In the genomic region with DNA sequence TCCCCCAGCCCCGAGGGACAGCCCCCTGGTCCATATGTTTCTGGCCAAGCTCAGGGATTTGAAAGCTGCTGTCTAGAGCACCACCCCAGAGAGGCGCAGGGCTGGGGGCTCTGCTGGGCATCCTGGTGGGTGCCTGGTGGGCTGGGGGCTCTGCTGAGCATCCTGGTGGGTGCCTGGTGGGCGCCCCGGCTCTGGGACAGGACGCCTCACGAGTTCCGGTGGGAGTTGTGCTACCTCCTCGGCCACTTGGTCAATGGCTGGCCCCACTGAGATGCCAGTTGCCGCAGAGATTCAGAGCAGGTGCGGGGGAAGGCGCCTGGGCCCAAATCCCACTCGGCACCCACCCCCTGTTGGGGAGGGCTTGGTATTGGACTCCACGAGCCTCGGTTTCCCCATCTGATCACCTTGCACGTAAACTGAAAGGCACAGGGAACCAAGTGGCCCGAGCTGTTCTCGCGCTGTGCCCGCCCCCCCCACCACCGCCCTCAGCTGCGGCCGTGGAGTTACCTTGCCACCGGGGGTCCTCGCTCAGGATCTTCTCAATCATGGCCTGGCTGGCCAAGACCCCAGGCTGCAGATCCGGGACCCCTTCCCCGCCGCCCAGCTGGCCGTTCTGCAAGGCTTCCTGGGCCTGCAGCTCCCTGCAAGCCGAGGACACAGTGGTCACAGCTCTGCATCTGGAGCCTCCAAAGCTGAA, we compare ENCODE assay signal across 14 cellular contexts. TPM values are rescaled to one million over a fixed set of nuclear protein-coding genes. Genes with fewer than 3 reads are reported as not detected.
DNase-seq lines count a peak whose midpoint lies in the region; ATAC-seq, FAIRE-seq and TF ChIP-seq lines count a peak whose summit lies in the region.
"Had no signal": no experiment of that assay in that cellular context is flagged by ENCODE, and none has a peak within 500 bp of the region (broad histone marks: within the 10 kb centered on the region; RNA-seq: fewer than 3 reads in every experiment).

No MANE protein-coding gene starts in this region.

- ATAC-seq in HepG2 = no peak
- ATAC-seq in right lobe of liver = no peak

- H3K27me3 ChIP-seq in HepG2 (ENCODE audit: control insufficient read depth in 1 of 2, insufficient read depth in 2 of 2, low read length in 2 of 2) (no peaks in the 10 kb centered on the region), right lobe of liver (no peaks in the 10 kb centered on the region), endodermal cell (ENCODE audit: control insufficient read depth, insufficient read depth, low read length, poor library complexity, severe bottlenecking) (no peaks in the 10 kb centered on the region), sigmoid colon (no peaks in the 10 kb centered on the region)
- H3K27me3 ChIP-seq: BLaER1 treated with 17β-estradiol and CSF1 and Interleukin-3, amounts not matched to agents 10 nM and 100 nM had no signal

- BruUV-seq in HepG2 (replicated peaks; lab: Mats Ljungman, UMichigan) = no TSS peak

- no peaks in the 10 kb centered on the region for H3K27me3 Mint-ChIP-seq in endodermal cell (ENCODE audit: insufficient read depth)
- H3K27me3 Mint-ChIP-seq: CD4-positive, CD25-positive, alpha-beta regulatory T cell had no signal

- TF ChIP-seq EP300 in HepG2 (IDR thresholded peaks at IDR 0.05; ENCODE audit: low read depth in 2 of 2, low read length in 2 of 2) (no peak), HepG2 (CRISPR knock-in tag; IDR thresholded peaks at IDR 0.05; ENCODE audit: borderline replicate concordance) (no peak), sigmoid colon (IDR thresholded peaks at IDR 0.05) (no peak)

- intact Hi-C loops in HepG2 (cut with micrococcal nuclease; ENCODE audit: unreplicated experiment) (no loop called here), right lobe of liver (cut with DNase I) (no loop called here), sigmoid colon (cut with DNase I) (no loop called here)

- in situ Hi-C loops in HepG2 (cut with HindIII; ENCODE audit: extremely low pct_ligation_motif_present, low pct_unique_long_range_greater_than_20kb) = no loop called here

- H3K9me3 ChIP-seq in HepG2 (ENCODE audit: low read length) (no peaks in the 10 kb centered on the region), right lobe of liver (no peaks in the 10 kb centered on the region), endodermal cell (ENCODE audit: control insufficient read depth, low read length) (no peaks in the 10 kb centered on the region), sigmoid colon (no peaks in the 10 kb centered on the region)
- H3K9me3 ChIP-seq: BLaER1 treated with 17β-estradiol and CSF1 and Interleukin-3, amounts not matched to agents 10 nM and 100 nM had no signal

- H3K9ac ChIP-seq in HepG2 (ENCODE audit: insufficient read depth, low read depth, low read length) (no peak overlapping the region), endodermal cell (ENCODE audit: extremely low read depth, low read length, poor library complexity, severe bottlenecking) (no peak overlapping the region)
- H3K9ac ChIP-seq: BLaER1 treated with 17β-estradiol and CSF1 and Interleukin-3, amounts not matched to agents 10 nM and 100 nM had no signal

- CTCF ChIA-PET in HepG2 (lab: Yijun Ruan, JAX; ENCODE audit: low intra/inter-chr PET ratio, low total read pairs) = no interaction called here

- no peak for DNase-seq in HepG2 (ENCODE audit: low spot score)
- no peak for DNase-seq in right lobe of liver
- peak; percentile 57 for DNase-seq in endodermal cell
- no peak for DNase-seq in T1000 (lab: John Stamatoyannopoulos, UW)
- no peak for DNase-seq in sigmoid colon
- DNase-seq: ACHN; CD4-positive, CD25-positive, alpha-beta regulatory T cell; DMS53; GF-D8 had no signal

- peaks cover 38% of the 10 kb centered on the region for H3K36me3 Mint-ChIP-seq in endodermal cell (ENCODE audit: low read depth)

- no peaks in the 10 kb centered on the region for H3K4me1 Mint-ChIP-seq in endodermal cell

- H3K79me2 ChIP-seq in HepG2 (ENCODE audit: insufficient read depth, low read length) = no peaks in the 10 kb centered on the region

- no peaks in the 10 kb centered on the region for H4K20me1 ChIP-seq in HepG2 (ENCODE audit: insufficient read depth, low read length)

- H2AFZ ChIP-seq in HepG2 (ENCODE audit: low read length) = no peak overlapping the region

- H3K4me2 ChIP-seq in HepG2 (ENCODE audit: low read depth, low read length) = no peak overlapping the region
- H3K4me2 ChIP-seq: BLaER1 treated with 17β-estradiol and CSF1 and Interleukin-3, amounts not matched to agents 10 nM and 100 nM had no signal

- H3K27ac ChIP-seq in HepG2 (ENCODE audit: extremely low read length, insufficient read depth, low read length) (no peak overlapping the region), right lobe of liver (no peak overlapping the region), endodermal cell (ENCODE audit: low read depth, low read length) (no peak overlapping the region), sigmoid colon (no peak overlapping the region)
- H3K27ac ChIP-seq: BLaER1 treated with 17β-estradiol and CSF1 and Interleukin-3, amounts not matched to agents 10 nM and 100 nM; HL-60 had no signal

- FAIRE-seq in HepG2 (lab: Jason Lieb, UNC) = no peak
- FAIRE-seq: GM19239, H54 had no signal

- H3K4me3 ChIP-seq in HepG2 (replicated peaks in 1 of 3; ENCODE audit: insufficient read depth in 1 of 3, low read depth in 2 of 3, low read length in 3 of 3) (no peak overlapping the region), right lobe of liver (no peak overlapping the region), endodermal cell (ENCODE audit: low read length) (no peak overlapping the region), sigmoid colon (no peak overlapping the region)
- H3K4me3 ChIP-seq: BLaER1 treated with 17β-estradiol and CSF1 and Interleukin-3, amounts not matched to agents 10 nM and 100 nM had no signal

- POLR2A ChIA-PET in HepG2 (lab: Yijun Ruan, JAX) = interaction anchor here (0.6 kb wide), 1 partner anchor 211 kb away, joined by 3 read pairs; the partner anchor contains the start of genes CRAMP1 and IFT140

- TF ChIP-seq RAD21 in HepG2 (CRISPR knock-in tag; IDR thresholded peaks at IDR 0.05) = no peak

- H3K4me1 ChIP-seq in HepG2 (ENCODE audit: insufficient read depth, low read length) (no peaks in the 10 kb centered on the region), right lobe of liver (no peaks in the 10 kb centered on the region), endodermal cell (ENCODE audit: control insufficient read depth, insufficient read depth, low read length) (no peaks in the 10 kb centered on the region), sigmoid colon (no peaks in the 10 kb centered on the region)

- TF ChIP-seq CTCF in HepG2 (CRISPR knock-in tag; IDR thresholded peaks at IDR 0.05) (0 out of 2 replicates have a peak, but pooled peaks have one; percentile 10), right lobe of liver (IDR thresholded peaks at IDR 0.05) (no peak), endodermal cell (conservative IDR thresholded peaks at IDR 0.05) (peak; percentile 28), sigmoid colon (IDR thresholded peaks at IDR 0.05) (no peak)

- TF ChIP-seq POLR2A in HepG2 (IDR thresholded peaks at IDR 0.05; ENCODE audit: insufficient read depth in 1 of 2, low read depth in 2 of 2, low read length in 2 of 2) = no peak
- no peak for TF ChIP-seq POLR2A in right lobe of liver (IDR thresholded peaks at IDR 0.05)
- no peak for TF ChIP-seq POLR2A in sigmoid colon (IDR thresholded peaks at IDR 0.05)

- no peak overlapping the region for H3K27ac Mint-ChIP-seq in endodermal cell
- H3K27ac Mint-ChIP-seq: CD4-positive, CD25-positive, alpha-beta regulatory T cell had no signal

- H3K4me3 Mint-ChIP-seq in endodermal cell = no peak overlapping the region

- H3K9me3 Mint-ChIP-seq in endodermal cell = no peaks in the 10 kb centered on the region

- H3K36me3 ChIP-seq in HepG2 (replicated peaks in 1 of 2; ENCODE audit: control insufficient read depth in 1 of 2, insufficient read depth in 2 of 2, low read length in 2 of 2) (peaks cover 10 to 11% of the 10 kb centered on the region in 2 experiments; a peak in 4 of 5 replicates), right lobe of liver (peaks cover 0 to 33% (median 5%) of the 10 kb centered on the region in 4 donors), endodermal cell (ENCODE audit: control insufficient read depth, insufficient read depth, low read length) (peaks cover 9% of the 10 kb centered on the region), sigmoid colon (peaks cover 33 to 88% (median 40%) of the 10 kb centered on the region in 4 donors)

- WGBS in HepG2 (ENCODE audit: low lambda C conversion rate) = 94% methylated on average over 22 of the region's 29 CpGs
- 83% methylated on average over 3 of the region's 29 CpGs for WGBS in right lobe of liver (ENCODE audit: insufficient coverage, low coverage, low lambda C conversion rate, missing lambda C conversion rate)
- WGBS in endodermal cell (ENCODE audit: insufficient coverage in 1 of 2, insufficient read length in 1 of 2), 2 experiments = 94% methylated on average over 16 to 29 of the region's 29 CpGs
- WGBS in sigmoid colon, 2 donors = 93% methylated on average over 29 of the region's 29 CpGs

RNA-seq across cellular contexts. Expression of gene UNKL, which starts 13.3 kb away (rescaled TPM):
- total RNA-seq in HepG2 (2016; rRNA removed; fragmentation: Illumina TruSeq; extraction: Trizol) (11.0 and 17.6 TPM in 2 replicates), right lobe of liver (10 to 100 TPM in 4 of 6 experiments, 1 to 10 TPM in 2; 9.0 to 14.2 (median 12.0) TPM), endodermal cell (10 to 100 TPM; 46.4 to 48.3 TPM), sigmoid colon (10 to 100 TPM; 19.6 to 29.1 (median 20.7) TPM)
- 5.5 and 6.6 TPM in 2 replicates for total RNA-seq in HepG2 (2016; cell fraction: cytosol; rRNA removed; fragmentation: Illumina TruSeq; extraction: Trizol; ENCODE audit: low read depth)
- total RNA-seq in HepG2 (2016; cell fraction: insoluble cytoplasmic fraction; rRNA removed; fragmentation: Illumina TruSeq; extraction: Trizol) = 10.1 and 16.6 TPM in 2 replicates
- total RNA-seq in HepG2 (2016; cell fraction: membrane; rRNA removed; fragmentation: Illumina TruSeq; extraction: Trizol) = 9.9 and 10.4 TPM in 2 replicates
- 12.2 and 16.5 TPM in 2 replicates for total RNA-seq in HepG2 (2016; cell fraction: nucleus; rRNA removed; fragmentation: Illumina TruSeq; extraction: Trizol)
- polyA plus RNA-seq in HepG2 (2011; rRNA removed) (10.4 and 13.4 TPM in 2 replicates), sigmoid colon (10 to 100 TPM in 2 of 3 donors, 1 to 10 TPM in 1; 2.1 to 13.0 (median 10.8) TPM)
- 3.3 and 4.7 TPM in 2 replicates for polyA plus RNA-seq in HepG2 (2011; cell fraction: cytosol; rRNA removed)
- 75.3 and 105 TPM in 2 replicates for polyA plus RNA-seq in HepG2 (2011; cell fraction: nucleus; rRNA removed)
- polyA plus RNA-seq in HepG2 (2012) = 7.2 and 11.6 TPM in 2 replicates
- polyA plus RNA-seq in HepG2 (2016; cell fraction: cytosol; fragmentation: Illumina TruSeq; extraction: Trizol; ENCODE audit: low read depth) = 2.4 and 4.0 TPM in 2 replicates
- polyA plus RNA-seq in HepG2 (2016; cell fraction: insoluble cytoplasmic fraction; fragmentation: Illumina TruSeq; extraction: Trizol; ENCODE audit: low read depth) = 11.7 and 13.2 TPM in 2 replicates
- polyA plus RNA-seq in HepG2 (2016; cell fraction: membrane; fragmentation: Illumina TruSeq; extraction: Trizol; ENCODE audit: low read depth) = 4.2 and 6.8 TPM in 2 replicates
- 48.5 and 55.0 TPM in 2 replicates for polyA plus RNA-seq in HepG2 (2016; cell fraction: nucleus; fragmentation: Illumina TruSeq; extraction: Trizol; ENCODE audit: insufficient read depth, low read depth)
- 14.8 and 18.0 TPM in 2 replicates for polyA minus RNA-seq in HepG2 (2011; rRNA and poly(A)+ RNA removed; ENCODE audit: low replicate concordance)
- polyA minus RNA-seq in HepG2 (2011; cell fraction: cytosol; rRNA and poly(A)+ RNA removed) = 7.9 and 12.6 TPM in 2 replicates
- polyA minus RNA-seq in HepG2 (2011; cell fraction: nucleus; rRNA and poly(A)+ RNA removed) = 9.3 and 22.1 TPM in 2 replicates
- polyA plus RNA-seq in endodermal cell (2013, experiment 1 of 2) = 17.5 TPM
- polyA plus RNA-seq in endodermal cell (2013, experiment 2 of 2) = 19.7 TPM

RNA-seq across cellular contexts. Expression of gene UQCC4, which starts 19.3 kb away (rescaled TPM):
- 29.6 and 29.9 TPM in 2 replicates for total RNA-seq in HepG2 (2016; rRNA removed; fragmentation: Illumina TruSeq; extraction: Trizol)
- total RNA-seq in HepG2 (2016; cell fraction: cytosol; rRNA removed; fragmentation: Illumina TruSeq; extraction: Trizol; ENCODE audit: low read depth) = 22.0 and 23.6 TPM in 2 replicates
- total RNA-seq in HepG2 (2016; cell fraction: insoluble cytoplasmic fraction; rRNA removed; fragmentation: Illumina TruSeq; extraction: Trizol) = 27.3 and 30.2 TPM in 2 replicates
- 24.5 and 33.2 TPM in 2 replicates for total RNA-seq in HepG2 (2016; cell fraction: membrane; rRNA removed; fragmentation: Illumina TruSeq; extraction: Trizol)
- total RNA-seq in HepG2 (2016; cell fraction: nucleus; rRNA removed; fragmentation: Illumina TruSeq; extraction: Trizol) = 11.7 and 14.7 TPM in 2 replicates
- polyA plus RNA-seq in HepG2 (2011; rRNA removed) = 17.6 and 19.2 TPM in 2 replicates
- polyA plus RNA-seq in HepG2 (2011; cell fraction: cytosol; rRNA removed) = 21.5 and 24.4 TPM in 2 replicates
- polyA plus RNA-seq in HepG2 (2011; cell fraction: nucleus; rRNA removed) = 9.1 and 10.9 TPM in 2 replicates
- 8.9 and 10.5 TPM in 2 replicates for polyA plus RNA-seq in HepG2 (2012)
- polyA plus RNA-seq in HepG2 (2016; cell fraction: cytosol; fragmentation: Illumina TruSeq; extraction: Trizol; ENCODE audit: low read depth) = 13.9 and 22.1 TPM in 2 replicates
- polyA plus RNA-seq in HepG2 (2016; cell fraction: insoluble cytoplasmic fraction; fragmentation: Illumina TruSeq; extraction: Trizol; ENCODE audit: low read depth) = 19.8 and 20.7 TPM in 2 replicates
- polyA plus RNA-seq in HepG2 (2016; cell fraction: membrane; fragmentation: Illumina TruSeq; extraction: Trizol; ENCODE audit: low read depth) = 17.4 and 20.9 TPM in 2 replicates
- 20.4 and 23.0 TPM in 2 replicates for polyA plus RNA-seq in HepG2 (2016; cell fraction: nucleus; fragmentation: Illumina TruSeq; extraction: Trizol; ENCODE audit: insufficient read depth, low read depth)
- 10.9 and 14.0 TPM in 2 replicates for polyA minus RNA-seq in HepG2 (2011; rRNA and poly(A)+ RNA removed; ENCODE audit: low replicate concordance)
- 5.3 and 5.4 TPM in 2 replicates for polyA minus RNA-seq in HepG2 (2011; cell fraction: cytosol; rRNA and poly(A)+ RNA removed)
- polyA minus RNA-seq in HepG2 (2011; cell fraction: nucleus; rRNA and poly(A)+ RNA removed) = 6.5 and 7.5 TPM in 2 replicates
- 10 to 100 TPM in 1 of 6 experiments, 1 to 10 TPM in 5; 5.6 to 11.5 (median 6.0) TPM for total RNA-seq in right lobe of liver
- 10 to 100 TPM in 1 of 2 donors, 1 to 10 TPM in 1; 9.2 to 10.9 TPM for total RNA-seq in endodermal cell
- polyA plus RNA-seq in endodermal cell (2013, experiment 1 of 2) = 17.1 TPM
- polyA plus RNA-seq in endodermal cell (2013, experiment 2 of 2) = 13.9 TPM
- total RNA-seq in sigmoid colon = 10 to 100 TPM in 3 of 4 donors, 1 to 10 TPM in 1; 8.3 to 17.4 (median 15.6) TPM
- 10 to 100 TPM; 25.8 to 32.6 (median 27.0) TPM for polyA plus RNA-seq in sigmoid colon

RNA-seq across cellular contexts. Expression of gene PERCC1, which starts 29.7 kb away (rescaled TPM):
- 0.15 TPM in 1 of 2 replicates, not detected in the other for total RNA-seq in HepG2 (2016; rRNA removed; fragmentation: Illumina TruSeq; extraction: Trizol)
- not detected in 2 replicates for total RNA-seq in HepG2 (2016; cell fraction: cytosol; rRNA removed; fragmentation: Illumina TruSeq; extraction: Trizol; ENCODE audit: low read depth)
- total RNA-seq in HepG2 (2016; cell fraction: insoluble cytoplasmic fraction; rRNA removed; fragmentation: Illumina TruSeq; extraction: Trizol) = 0.13 TPM in 1 of 2 replicates, not detected in the other
- total RNA-seq in HepG2 (2016; cell fraction: membrane; rRNA removed; fragmentation: Illumina TruSeq; extraction: Trizol) = not detected in 2 replicates
- total RNA-seq in HepG2 (2016; cell fraction: nucleus; rRNA removed; fragmentation: Illumina TruSeq; extraction: Trizol) = not detected in 2 replicates
- polyA plus RNA-seq in HepG2 (2011; rRNA removed) = not detected in 2 replicates
- not detected in 2 replicates for polyA plus RNA-seq in HepG2 (2011; cell fraction: cytosol; rRNA removed)
- polyA plus RNA-seq in HepG2 (2011; cell fraction: nucleus; rRNA removed) = not detected in 2 replicates
- not detected in 2 replicates for polyA plus RNA-seq in HepG2 (2012)
- polyA plus RNA-seq in HepG2 (2016; cell fraction: cytosol; fragmentation: Illumina TruSeq; extraction: Trizol; ENCODE audit: low read depth) = not detected in 2 replicates
- polyA plus RNA-seq in HepG2 (2016; cell fraction: insoluble cytoplasmic fraction; fragmentation: Illumina TruSeq; extraction: Trizol; ENCODE audit: low read depth) = not detected in 2 replicates
- not detected in 2 replicates for polyA plus RNA-seq in HepG2 (2016; cell fraction: membrane; fragmentation: Illumina TruSeq; extraction: Trizol; ENCODE audit: low read depth)
- polyA plus RNA-seq in HepG2 (2016; cell fraction: nucleus; fragmentation: Illumina TruSeq; extraction: Trizol; ENCODE audit: insufficient read depth, low read depth) = not detected in 2 replicates
- not detected in 2 replicates for polyA minus RNA-seq in HepG2 (2011; rRNA and poly(A)+ RNA removed; ENCODE audit: low replicate concordance)
- not detected in 2 replicates for polyA minus RNA-seq in HepG2 (2011; cell fraction: cytosol; rRNA and poly(A)+ RNA removed)
- polyA minus RNA-seq in HepG2 (2011; cell fraction: nucleus; rRNA and poly(A)+ RNA removed) = not detected in 2 replicates
- total RNA-seq in right lobe of liver = not detected
- total RNA-seq in endodermal cell = under 1 TPM; 0.51 to 0.79 TPM
- not detected for polyA plus RNA-seq in endodermal cell (2013, experiment 1 of 2)
- not detected for polyA plus RNA-seq in endodermal cell (2013, experiment 2 of 2)
- total RNA-seq in sigmoid colon = not detected
- polyA plus RNA-seq in sigmoid colon = under 1 TPM in 1 of 3 donors, not detected in 2; 0.07 TPM
- total RNA-seq: A172; CD4-positive, CD25-positive, alpha-beta regulatory T cell had no signal
- polyA plus RNA-seq: CD4-positive, CD25-positive, alpha-beta regulatory T cell had no signal

RNA-seq across cellular contexts. Expression of gene CCDC154, which starts 43.1 kb away (rescaled TPM):
- total RNA-seq in HepG2 (2016; rRNA removed; fragmentation: Illumina TruSeq; extraction: Trizol) = 1.5 and 1.8 TPM in 2 replicates
- total RNA-seq in HepG2 (2016; cell fraction: cytosol; rRNA removed; fragmentation: Illumina TruSeq; extraction: Trizol; ENCODE audit: low read depth) = 0.61 and 0.79 TPM in 2 replicates
- 1.4 and 1.7 TPM in 2 replicates for total RNA-seq in HepG2 (2016; cell fraction: insoluble cytoplasmic fraction; rRNA removed; fragmentation: Illumina TruSeq; extraction: Trizol)
- total RNA-seq in HepG2 (2016; cell fraction: membrane; rRNA removed; fragmentation: Illumina TruSeq; extraction: Trizol) = 0.83 and 1.1 TPM in 2 replicates
- 0.31 TPM in 1 of 2 replicates, not detected in the other for total RNA-seq in HepG2 (2016; cell fraction: nucleus; rRNA removed; fragmentation: Illumina TruSeq; extraction: Trizol)
- 0.84 and 0.92 TPM in 2 replicates for polyA plus RNA-seq in HepG2 (2011; rRNA removed)
- polyA plus RNA-seq in HepG2 (2011; cell fraction: cytosol; rRNA removed) = 0.24 and 0.56 TPM in 2 replicates
- 2.1 and 2.4 TPM in 2 replicates for polyA plus RNA-seq in HepG2 (2011; cell fraction: nucleus; rRNA removed)
- 0.48 and 1.2 TPM in 2 replicates for polyA plus RNA-seq in HepG2 (2012)
- polyA plus RNA-seq in HepG2 (2016; cell fraction: cytosol; fragmentation: Illumina TruSeq; extraction: Trizol; ENCODE audit: low read depth) = 0.92 and 1.0 TPM in 2 replicates
- polyA plus RNA-seq in HepG2 (2016; cell fraction: insoluble cytoplasmic fraction; fragmentation: Illumina TruSeq; extraction: Trizol; ENCODE audit: low read depth) = 0.65 and 1.6 TPM in 2 replicates
- polyA plus RNA-seq in HepG2 (2016; cell fraction: membrane; fragmentation: Illumina TruSeq; extraction: Trizol; ENCODE audit: low read depth) = 0.45 and 0.71 TPM in 2 replicates
- 2.3 and 3.5 TPM in 2 replicates for polyA plus RNA-seq in HepG2 (2016; cell fraction: nucleus; fragmentation: Illumina TruSeq; extraction: Trizol; ENCODE audit: insufficient read depth, low read depth)
- polyA minus RNA-seq in HepG2 (2011; rRNA and poly(A)+ RNA removed; ENCODE audit: low replicate concordance) = not detected in 2 replicates
- polyA minus RNA-seq in HepG2 (2011; cell fraction: cytosol; rRNA and poly(A)+ RNA removed) = not detected in 2 replicates
- polyA minus RNA-seq in HepG2 (2011; cell fraction: nucleus; rRNA and poly(A)+ RNA removed) = 0.12 and 0.26 TPM in 2 replicates
- 1 to 10 TPM in 2 of 6 experiments, under 1 TPM in 3, not detected in 1; 0.25 to 1.7 (median 0.79) TPM for total RNA-seq in right lobe of liver
- 1 to 10 TPM; 1.9 to 2.2 TPM for total RNA-seq in endodermal cell
- polyA plus RNA-seq in endodermal cell (2013, experiment 1 of 2) = 2.2 TPM
- 1.9 TPM for polyA plus RNA-seq in endodermal cell (2013, experiment 2 of 2)
- under 1 TPM in 1 of 4 donors, not detected in 3; 0.55 TPM for total RNA-seq in sigmoid colon
- polyA plus RNA-seq in sigmoid colon = 1 to 10 TPM in 1 of 3 donors, not detected in 2; 1.4 TPM
- polyA plus RNA-seq: CD4-positive, CD25-positive, alpha-beta regulatory T cell had no signal

RNA-seq across cellular contexts. Expression of gene GNPTG, which starts 49.5 kb away (rescaled TPM):
- total RNA-seq in HepG2 (2016; rRNA removed; fragmentation: Illumina TruSeq; extraction: Trizol) = 8.8 and 22.7 TPM in 2 replicates
- total RNA-seq in HepG2 (2016; cell fraction: cytosol; rRNA removed; fragmentation: Illumina TruSeq; extraction: Trizol; ENCODE audit: low read depth) = 8.5 and 9.4 TPM in 2 replicates
- 7.2 and 22.9 TPM in 2 replicates for total RNA-seq in HepG2 (2016; cell fraction: insoluble cytoplasmic fraction; rRNA removed; fragmentation: Illumina TruSeq; extraction: Trizol)
- total RNA-seq in HepG2 (2016; cell fraction: membrane; rRNA removed; fragmentation: Illumina TruSeq; extraction: Trizol) = 11.3 and 14.3 TPM in 2 replicates
- total RNA-seq in HepG2 (2016; cell fraction: nucleus; rRNA removed; fragmentation: Illumina TruSeq; extraction: Trizol) = 18.3 and 21.7 TPM in 2 replicates
- 71.1 and 79.9 TPM in 2 replicates for polyA plus RNA-seq in HepG2 (2011; rRNA removed)
- polyA plus RNA-seq in HepG2 (2011; cell fraction: cytosol; rRNA removed) = 54.7 and 81.5 TPM in 2 replicates
- 96.1 and 122 TPM in 2 replicates for polyA plus RNA-seq in HepG2 (2011; cell fraction: nucleus; rRNA removed)
- 23.4 and 23.5 TPM in 2 replicates for polyA plus RNA-seq in HepG2 (2012)
- 15.1 and 18.1 TPM in 2 replicates for polyA plus RNA-seq in HepG2 (2016; cell fraction: cytosol; fragmentation: Illumina TruSeq; extraction: Trizol; ENCODE audit: low read depth)
- 15.0 and 19.6 TPM in 2 replicates for polyA plus RNA-seq in HepG2 (2016; cell fraction: insoluble cytoplasmic fraction; fragmentation: Illumina TruSeq; extraction: Trizol; ENCODE audit: low read depth)
- 15.9 and 17.7 TPM in 2 replicates for polyA plus RNA-seq in HepG2 (2016; cell fraction: membrane; fragmentation: Illumina TruSeq; extraction: Trizol; ENCODE audit: low read depth)
- 81.4 and 87.5 TPM in 2 replicates for polyA plus RNA-seq in HepG2 (2016; cell fraction: nucleus; fragmentation: Illumina TruSeq; extraction: Trizol; ENCODE audit: insufficient read depth, low read depth)
- 35.8 and 59.3 TPM in 2 replicates for polyA minus RNA-seq in HepG2 (2011; rRNA and poly(A)+ RNA removed; ENCODE audit: low replicate concordance)
- polyA minus RNA-seq in HepG2 (2011; cell fraction: cytosol; rRNA and poly(A)+ RNA removed) = 14.2 and 19.1 TPM in 2 replicates
- 7.6 and 15.6 TPM in 2 replicates for polyA minus RNA-seq in HepG2 (2011; cell fraction: nucleus; rRNA and poly(A)+ RNA removed)
- 10 to 100 TPM; 44.3 to 72.8 (median 63.0) TPM for total RNA-seq in right lobe of liver
- total RNA-seq in endodermal cell = 10 to 100 TPM; 34.0 to 38.4 TPM
- polyA plus RNA-seq in endodermal cell (2013, experiment 1 of 2) = 22.5 TPM
- polyA plus RNA-seq in endodermal cell (2013, experiment 2 of 2) = 22.2 TPM
- total RNA-seq in sigmoid colon = 10 to 100 TPM; 42.1 to 60.1 (median 43.7) TPM
- 10 to 100 TPM; 28.0 to 46.0 (median 30.6) TPM for polyA plus RNA-seq in sigmoid colon

Comparison
In these comparisons a context has a peak if more than half of its experiments do, and no peak if none do; other contexts are left out.
1. CTCF ChIP-seq: peak in HepG2 (single experiment) and endodermal cell (single experiment); none in right lobe of liver (0 of 4) and sigmoid colon (0 of 4).